1 cellular context compared by ENCODE assay signal in the genomic region with DNA sequence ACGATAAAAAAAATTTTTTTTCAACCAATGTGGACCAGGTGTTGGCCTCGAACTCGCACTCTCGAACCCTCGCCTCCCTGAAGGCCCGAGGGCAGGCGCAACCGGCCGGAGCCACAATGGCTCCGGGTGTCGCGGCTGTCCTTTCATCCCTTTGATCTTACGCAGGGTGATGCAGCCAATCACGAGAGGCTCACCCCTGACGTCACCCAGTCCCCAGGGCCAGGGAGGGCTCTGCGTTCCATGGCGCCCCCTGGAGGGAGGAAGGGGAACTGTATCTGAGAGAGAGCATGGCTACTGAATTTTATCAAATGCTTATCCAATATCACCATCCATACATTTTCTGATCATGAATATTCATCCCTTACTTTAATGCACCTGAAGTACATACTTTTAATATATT.
TF ChIP-seq lines count a peak whose summit lies in the region.

No MANE protein-coding gene starts in this region.

TF ChIP-seq in K562, 482 proteins besides CTCF, POLR2A, EP300 and RAD21 (continued from another document):
- TF ChIP-seq, protein P1, sequence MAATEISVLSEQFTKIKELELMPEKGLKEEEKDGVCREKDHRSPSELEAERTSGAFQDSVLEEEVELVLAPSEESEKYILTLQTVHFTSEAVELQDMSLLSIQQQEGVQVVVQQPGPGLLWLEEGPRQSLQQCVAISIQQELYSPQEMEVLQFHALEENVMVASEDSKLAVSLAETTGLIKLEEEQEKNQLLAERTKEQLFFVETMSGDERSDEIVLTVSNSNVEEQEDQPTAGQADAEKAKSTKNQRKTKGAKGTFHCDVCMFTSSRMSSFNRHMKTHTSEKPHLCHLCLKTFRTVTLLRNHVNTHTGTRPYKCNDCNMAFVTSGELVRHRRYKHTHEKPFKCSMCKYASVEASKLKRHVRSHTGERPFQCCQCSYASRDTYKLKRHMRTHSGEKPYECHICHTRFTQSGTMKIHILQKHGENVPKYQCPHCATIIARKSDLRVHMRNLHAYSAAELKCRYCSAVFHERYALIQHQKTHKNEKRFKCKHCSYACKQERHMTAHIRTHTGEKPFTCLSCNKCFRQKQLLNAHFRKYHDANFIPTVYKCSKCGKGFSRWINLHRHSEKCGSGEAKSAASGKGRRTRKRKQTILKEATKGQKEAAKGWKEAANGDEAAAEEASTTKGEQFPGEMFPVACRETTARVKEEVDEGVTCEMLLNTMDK (IDR thresholded peaks at IDR 0.05; ENCODE audit: borderline replicate concordance, insufficient read depth, low read depth, low read length, poor library complexity, severe bottlenecking): peak; percentile 47
- TF ChIP-seq SRSF3 (IDR thresholded peaks at IDR 0.05; ENCODE audit: insufficient read depth, low read length) (no peak), KDM2B (CRISPR knock-in tag; IDR thresholded peaks at IDR 0.05) (no peak), HMG20A (CRISPR knock-in tag; conservative IDR thresholded peaks at IDR 0.05) (no peak), TARDBP (IDR thresholded peaks at IDR 0.05) (no peak), BDP1 (IDR thresholded peaks at IDR 0.05; ENCODE audit: insufficient read depth, insufficient read length) (peak; percentile 21), SMAD4 (CRISPR knock-in tag; conservative IDR thresholded peaks at IDR 0.05) (no peak), CXXC5 (CRISPR knock-in tag; IDR thresholded peaks at IDR 0.05) (0 out of 2 replicates have a peak, but pooled peaks have one; percentile 24)
